9 cellular contexts compared by ENCODE assay signal in genomic region chr1:172883844-172884243, GRCh38.
DNase-seq lines count a peak whose midpoint lies in the region; ATAC-seq and TF ChIP-seq lines count a peak whose summit lies in the region.
"Had no signal": no experiment of that assay in that cellular context is flagged by ENCODE, and none has a peak within 500 bp of the region (broad histone marks: within the 10 kb centered on the region; RNA-seq: fewer than 3 reads in every experiment).

No MANE protein-coding gene starts in this region.

- no peak overlapping the region for H3K27ac ChIP-seq in naive thymus-derived CD4-positive, alpha-beta T cell (ENCODE audit: low read depth, low read length)

- H3K36me3 ChIP-seq in naive thymus-derived CD4-positive, alpha-beta T cell (ENCODE audit: control insufficient read depth in 2 of 3, insufficient read depth in 3 of 3, low read length in 3 of 3): no peaks in the 10 kb centered on the region

- CTCF ChIA-PET in naive thymus-derived CD4-positive, alpha-beta T cell (lab: Charles Lee): no interaction called here

- ATAC-seq in GM18907 (IDR thresholded peaks at IDR 0.05; ENCODE audit: unreplicated experiment) (peak; percentile 29), HG02588 (IDR thresholded peaks at IDR 0.05; ENCODE audit: unreplicated experiment) (peak; percentile 32)
- no peak for ATAC-seq in naive thymus-derived CD4-positive, alpha-beta T cell

- POLR2A ChIA-PET in naive thymus-derived CD4-positive, alpha-beta T cell (lab: Charles Lee): interaction anchor here (1.0 kb wide), 1 partner anchor 319 kb away, joined by 3 read pairs; no protein-coding TSS in a partner anchor

- H3K27me3 Mint-ChIP-seq in naive thymus-derived CD4-positive, alpha-beta T cell: peaks cover 0 to 83% (median 0%) of the 10 kb centered on the region in 5 donors
- peaks cover 2% of the 10 kb centered on the region for H3K27me3 Mint-ChIP-seq in glutamatergic neuron (ENCODE audit: unreplicated experiment)

- H3K4me1 ChIP-seq in naive thymus-derived CD4-positive, alpha-beta T cell (ENCODE audit: control insufficient read depth in 2 of 2, insufficient read depth in 2 of 2, low read length in 2 of 2): peaks cover 0 to 12% of the 10 kb centered on the region in 2 donors

- H3K9me3 ChIP-seq in naive thymus-derived CD4-positive, alpha-beta T cell (ENCODE audit: control insufficient read depth in 2 of 3, low read length in 3 of 3): no peaks in the 10 kb centered on the region

- peak overlapping the region in 3 of 10 donors; percentile 6 to 45 (median 11) for H3K4me3 Mint-ChIP-seq in naive thymus-derived CD4-positive, alpha-beta T cell
- H3K4me3 Mint-ChIP-seq in glutamatergic neuron (ENCODE audit: unreplicated experiment): no peak overlapping the region
- H3K4me3 Mint-ChIP-seq: endodermal cell had no signal

- H3K4me3 ChIP-seq in naive thymus-derived CD4-positive, alpha-beta T cell (ENCODE audit: low read length): peak overlapping the region; percentile 11

- TF ChIP-seq CTCF in glutamatergic neuron (IDR thresholded peaks at IDR 0.05; ENCODE audit: partially characterized antibody, unreplicated experiment): no peak

- no peaks in the 10 kb centered on the region for H3K36me3 Mint-ChIP-seq in naive thymus-derived CD4-positive, alpha-beta T cell
- no peaks in the 10 kb centered on the region for H3K36me3 Mint-ChIP-seq in glutamatergic neuron (ENCODE audit: unreplicated experiment)

- H3K9me3 Mint-ChIP-seq in naive thymus-derived CD4-positive, alpha-beta T cell: peaks cover 0 to 8% (median 0%) of the 10 kb centered on the region in 11 donors
- H3K9me3 Mint-ChIP-seq in glutamatergic neuron (ENCODE audit: unreplicated experiment): no peaks in the 10 kb centered on the region

- DNase-seq in NCI-H526 treated with DMSO at 0.1 percent for 48 hours (lab: John Stamatoyannopoulos, UW) (peak; percentile 69), DMS 273 treated with DMSO at 0.1 percent for 48 hours (lab: John Stamatoyannopoulos, UW) (no peak), glutamatergic neuron (no peak), EL (no peak)
- no peak for DNase-seq in naive thymus-derived CD4-positive, alpha-beta T cell
- DNase-seq: activated naive CD4-positive, alpha-beta T cell treated with anti-CD3 and anti-CD28 coated beads, Interleukin-2, amount 50 U/mL, for 16 hours; endodermal cell had no signal

- intact Hi-C loops in naive thymus-derived CD4-positive, alpha-beta T cell (cut with micrococcal nuclease): loop anchor here in 1 of 2 donors (1.0 kb wide), 1 partner anchor 9 kb away; no protein-coding TSS in a partner anchor

- peaks cover 0 to 17% (median 10%) of the 10 kb centered on the region in 7 donors for H3K4me1 Mint-ChIP-seq in naive thymus-derived CD4-positive, alpha-beta T cell
- H3K4me1 Mint-ChIP-seq in glutamatergic neuron (ENCODE audit: low read depth, unreplicated experiment): no peaks in the 10 kb centered on the region

- H3K27ac Mint-ChIP-seq in naive thymus-derived CD4-positive, alpha-beta T cell: peak overlapping the region in 1 of 9 donors; percentile 22
- no peak overlapping the region for H3K27ac Mint-ChIP-seq in glutamatergic neuron (ENCODE audit: unreplicated experiment)
- H3K27ac Mint-ChIP-seq: endodermal cell had no signal

- H3K27me3 ChIP-seq in naive thymus-derived CD4-positive, alpha-beta T cell (ENCODE audit: control insufficient read depth in 2 of 2, insufficient read depth in 2 of 2, low read length in 2 of 2): no peaks in the 10 kb centered on the region
